9 cellular contexts compared by ENCODE assay signal in the genomic region with DNA sequence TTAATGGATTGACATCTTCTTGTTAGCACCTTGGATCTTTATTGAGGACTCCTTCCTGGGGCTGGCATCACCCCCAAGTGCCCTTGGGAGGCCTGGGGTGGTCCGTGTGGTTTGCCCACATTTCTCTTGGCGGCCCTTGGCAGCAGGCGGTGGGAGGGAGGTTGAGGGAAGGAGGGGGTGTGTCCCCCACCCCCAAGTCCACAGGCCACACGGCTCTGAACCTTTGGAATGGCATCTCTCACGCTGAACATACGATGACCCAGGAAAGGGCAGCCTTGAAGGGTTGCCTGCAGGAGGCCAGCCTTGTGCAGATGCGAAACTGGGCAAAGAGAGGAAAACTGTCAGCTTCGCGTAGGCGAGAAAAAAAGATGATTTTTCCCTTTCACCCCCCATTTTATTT. TPM values are rescaled to one million over a fixed set of nuclear protein-coding genes. Genes with fewer than 3 reads are reported as not detected.
"Had no signal": no experiment of that assay in that cellular context is flagged by ENCODE, and none has a peak within 500 bp of the region (broad histone marks: within the 10 kb centered on the region; RNA-seq: fewer than 3 reads in every experiment).

No MANE protein-coding gene starts in this region.

- DNase-seq: GM23248, GOT3, H9, HCEC 1CT, KBM-7 had no signal

- FAIRE-seq: H54, HepG2 had no signal

- ATAC-seq: HepG2 had no signal

- H3K27ac ChIP-seq: GM23248, HL-60 had no signal

- H3K9ac ChIP-seq: GM23248 had no signal

- H2AFZ ChIP-seq: GM23248 had no signal

- H3K4me3 ChIP-seq: GM23248 had no signal

RNA-seq across cellular contexts. Expression of gene SLC2A10, which starts 56.1 kb away (rescaled TPM):
- polyA plus RNA-seq: IgD-negative memory B cell had no signal
